ENCODE assay signal across 12 cellular contexts in genomic region chr20:8953300-8953699, GRCh38.
"Had no signal": no experiment of that assay in that cellular context is flagged by ENCODE, and none has a peak within 500 bp of the region (broad histone marks: within the 10 kb centered on the region; RNA-seq: fewer than 3 reads in every experiment).

No MANE protein-coding gene starts in this region.

- H3K36me3 Mint-ChIP-seq: activated naive CD4-positive, alpha-beta T cell treated with anti-CD3 and anti-CD28 coated beads, Interleukin-2, amount 50 U/mL, for 72 hours had no signal

- H3K27me3 ChIP-seq: hepatocyte, neutrophil, tibial artery, uterus had no signal

- H3K36me3 ChIP-seq: neutrophil, tibial artery, uterus had no signal

- DNase-seq: activated CD4-positive, alpha-beta T cell treated with anti-CD3 and anti-CD28 coated beads for 48 hours; activated T-cell treated with anti-CD3 and anti-CD28 coated beads for 4 hours; amygdala; posterior cingulate gyrus; small intestine; T1000; tibial artery; uterus had no signal

- H3K9me3 ChIP-seq: neutrophil, tibial artery, uterus had no signal

- H3K4me1 ChIP-seq: uterus had no signal

- H3K27ac Mint-ChIP-seq: activated naive CD4-positive, alpha-beta T cell treated with anti-CD3 and anti-CD28 coated beads, Interleukin-2, amount 50 U/mL, for 72 hours had no signal

- H3K4me3 ChIP-seq: hepatocyte, tibial artery, uterus had no signal

- H3K27ac ChIP-seq: epithelial cell of prostate, hepatocyte, neutrophil, tibial artery, uterus had no signal
